Comparison of ENCODE assay signal across 8 cellular contexts in genomic region chr16:9818702-9819101, GRCh38.
"Had no signal": no experiment of that assay in that cellular context is flagged by ENCODE, and none has a peak within 500 bp of the region (broad histone marks: within the 10 kb centered on the region; RNA-seq: fewer than 3 reads in every experiment).

No MANE protein-coding gene starts in this region.

- H3K4me2 ChIP-seq: KMS-11 had no signal

- DNase-seq: GM23248, GOT3, H9, HCEC 1CT, KBM-7 had no signal

- H3K9ac ChIP-seq: GM23248, KMS-11 had no signal

- FAIRE-seq: H54, HTR-8/SVneo had no signal

- H3K4me3 ChIP-seq: GM23248 had no signal

- H3K27ac ChIP-seq: GM23248, KMS-11 had no signal

- H2AFZ ChIP-seq: GM23248 had no signal
